ENCODE assay signal across 25 cellular contexts in the genomic region with DNA sequence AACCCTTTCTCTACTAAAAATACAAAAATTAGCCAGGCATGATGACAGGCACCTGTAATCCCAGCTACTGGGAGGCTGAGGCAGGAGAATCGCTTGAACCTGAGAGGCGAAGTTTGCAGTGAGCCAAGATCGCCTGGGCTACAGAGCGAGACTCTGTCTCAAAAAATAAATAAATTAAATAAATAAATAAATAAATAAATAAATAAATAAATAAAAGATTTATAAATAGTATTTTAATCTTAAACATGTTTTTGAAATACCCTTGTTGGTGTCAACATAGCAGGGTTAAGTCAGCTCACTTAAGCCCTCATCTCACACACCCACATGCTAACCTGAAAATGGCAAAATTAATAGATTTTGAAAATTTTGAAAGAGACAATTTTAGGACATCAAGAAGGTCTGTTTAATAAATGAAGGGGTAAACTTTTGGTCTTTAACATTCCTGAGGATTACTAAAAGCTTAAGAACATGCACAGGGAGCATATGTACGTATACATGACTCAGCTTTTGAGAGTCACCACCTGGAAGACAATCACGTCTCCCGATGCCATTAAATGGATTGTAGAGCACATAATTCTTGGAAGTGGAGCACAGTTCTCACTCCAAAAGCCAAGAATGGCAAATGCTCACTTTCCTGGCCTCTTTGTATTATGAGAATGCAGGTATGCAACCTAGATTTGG.
DNase-seq lines count a peak whose midpoint lies in the region; ATAC-seq and TF ChIP-seq lines count a peak whose summit lies in the region.
"Had no signal": no experiment of that assay in that cellular context is flagged by ENCODE, and none has a peak within 500 bp of the region (broad histone marks: within the 10 kb centered on the region; RNA-seq: fewer than 3 reads in every experiment).

No MANE protein-coding gene starts in this region.

- H3K9me3 Mint-ChIP-seq in HFFc6: no peaks in the 10 kb centered on the region
- no peaks in the 10 kb centered on the region for H3K9me3 Mint-ChIP-seq in activated naive CD4-positive, alpha-beta T cell treated with anti-CD3 and anti-CD28 coated beads, Interleukin-2, amount 10 ng/mL, durations not matched to agents 7 days and 5 days
- H3K9me3 Mint-ChIP-seq in naive thymus-derived CD4-positive, alpha-beta T cell: peaks cover 0 to 10% (median 2%) of the 10 kb centered on the region in 11 donors
- H3K9me3 Mint-ChIP-seq: T-helper 2 cell treated with Interferon-gamma antibody and Interleukin-4, amounts not matched to agents 5 μg/mL and 100 μg/mL, for 36 hours had no signal

- no peaks in the 10 kb centered on the region for H3K4me1 ChIP-seq in naive thymus-derived CD4-positive, alpha-beta T cell (ENCODE audit: control insufficient read depth in 2 of 2, insufficient read depth in 2 of 2, low read length in 2 of 2)
- H3K4me1 ChIP-seq: heart left ventricle, left lung, Peyer's patch, spleen had no signal

- no peak overlapping the region for H3K4me3 Mint-ChIP-seq in HFFc6
- H3K4me3 Mint-ChIP-seq in activated naive CD4-positive, alpha-beta T cell treated with anti-CD3 and anti-CD28 coated beads, Interleukin-2, amount 10 ng/mL, durations not matched to agents 7 days and 5 days: no peak overlapping the region
- no peak overlapping the region for H3K4me3 Mint-ChIP-seq in naive thymus-derived CD4-positive, alpha-beta T cell
- H3K4me3 Mint-ChIP-seq: CD4-positive, alpha-beta memory T cell; neural crest cell; T-helper 2 cell treated with Interferon-gamma antibody and Interleukin-4, amounts not matched to agents 5 μg/mL and 100 μg/mL, for 36 hours had no signal

- H3K27me3 Mint-ChIP-seq in HFFc6 (ENCODE audit: insufficient read depth): no peaks in the 10 kb centered on the region
- no peaks in the 10 kb centered on the region for H3K27me3 Mint-ChIP-seq in activated naive CD4-positive, alpha-beta T cell treated with anti-CD3 and anti-CD28 coated beads, Interleukin-2, amount 10 ng/mL, durations not matched to agents 7 days and 5 days
- no peaks in the 10 kb centered on the region for H3K27me3 Mint-ChIP-seq in naive thymus-derived CD4-positive, alpha-beta T cell
- H3K27me3 Mint-ChIP-seq: CD4-positive, alpha-beta memory T cell had no signal

- H3K4me1 Mint-ChIP-seq in HFFc6 (ENCODE audit: low read depth): peaks cover 41% of the 10 kb centered on the region
- no peaks in the 10 kb centered on the region for H3K4me1 Mint-ChIP-seq in activated naive CD4-positive, alpha-beta T cell treated with anti-CD3 and anti-CD28 coated beads, Interleukin-2, amount 10 ng/mL, durations not matched to agents 7 days and 5 days
- H3K4me1 Mint-ChIP-seq in naive thymus-derived CD4-positive, alpha-beta T cell: peaks cover 0 to 22% (median 0%) of the 10 kb centered on the region in 7 donors

- H3K36me3 ChIP-seq in naive thymus-derived CD4-positive, alpha-beta T cell (ENCODE audit: control insufficient read depth in 2 of 3, insufficient read depth in 3 of 3, low read length in 3 of 3): no peaks in the 10 kb centered on the region
- H3K36me3 ChIP-seq: esophagus muscularis mucosa, heart left ventricle, left lung, Peyer's patch, spleen had no signal

- H3K36me3 Mint-ChIP-seq in HFFc6 (ENCODE audit: low read depth): no peaks in the 10 kb centered on the region
- H3K36me3 Mint-ChIP-seq in activated naive CD4-positive, alpha-beta T cell treated with anti-CD3 and anti-CD28 coated beads, Interleukin-2, amount 10 ng/mL, durations not matched to agents 7 days and 5 days: no peaks in the 10 kb centered on the region
- peaks cover 4 to 63% (median 52%) of the 10 kb centered on the region in 5 donors for H3K36me3 Mint-ChIP-seq in naive thymus-derived CD4-positive, alpha-beta T cell

- 0 out of 2 replicates have a peak overlapping the region, but pooled peaks have one; percentile 29 for H3K27ac Mint-ChIP-seq in HFFc6
- H3K27ac Mint-ChIP-seq in activated naive CD4-positive, alpha-beta T cell treated with anti-CD3 and anti-CD28 coated beads, Interleukin-2, amount 10 ng/mL, durations not matched to agents 7 days and 5 days: no peak overlapping the region
- no peak overlapping the region for H3K27ac Mint-ChIP-seq in naive thymus-derived CD4-positive, alpha-beta T cell
- H3K27ac Mint-ChIP-seq: CD4-positive, alpha-beta memory T cell; T-helper 2 cell treated with Interferon-gamma antibody and Interleukin-4, amounts not matched to agents 5 μg/mL and 100 μg/mL, for 36 hours had no signal

- ATAC-seq in naive thymus-derived CD4-positive, alpha-beta T cell: no peak
- ATAC-seq: heart left ventricle, left lung had no signal

- POLR2A ChIA-PET in naive thymus-derived CD4-positive, alpha-beta T cell (lab: Charles Lee): no interaction called here

- no peak for TF ChIP-seq CTCF in AG10803 (conservative IDR thresholded peaks at IDR 0.05; ENCODE audit: low read length)
- no peak for TF ChIP-seq CTCF in HFFc6 (IDR thresholded peaks at IDR 0.05)
- no peak for TF ChIP-seq CTCF in astrocyte of the cerebellum (IDR thresholded peaks at IDR 0.05; ENCODE audit: low read depth, low read length, missing control alignments)

- DNase-seq in AG10803 (ENCODE audit: low read depth): peak; percentile 15
- DNase-seq in HFFc6: peak; percentile 8
- DNase-seq in astrocyte of the cerebellum (ENCODE audit: low read depth): peak; percentile 5
- DNase-seq in glomerular visceral epithelial cell (ENCODE audit: extremely low spot score): peak; percentile 16
- no peak for DNase-seq in NCI-H510A (lab: John Stamatoyannopoulos, UW)
- no peak for DNase-seq in activated naive CD4-positive, alpha-beta T cell treated with anti-CD3 and anti-CD28 coated beads, Interleukin-2, amount 10 ng/mL, durations not matched to agents 7 days and 5 days
- no peak for DNase-seq in DMS53 treated with DMSO at 0.1 percent for 48 hours (lab: John Stamatoyannopoulos, UW; ENCODE audit: unreplicated experiment)
- DNase-seq in naive thymus-derived CD4-positive, alpha-beta T cell: no peak
- DNase-seq: activated CD4-positive, alpha-beta T cell treated with anti-CD3 and anti-CD28 coated beads, Interleukin-2, amount 50 U/mL, for 48 hours; CD4-positive, alpha-beta memory T cell; DMS79 treated with DMSO at 0.1 percent for 48 hours; heart left ventricle; Karpas-422; left lung; NCI-H1092; NCI-H2029 treated with DMSO at 0.1 percent for 48 hours; NCI-H446; NK-92 treated with Interleukin-12 subunit alpha and Interleukin-12 subunit beta, amount 100 ng/mL, for 24 hours; Peyer's patch; spleen; stimulated activated CD4-positive, alpha-beta T cell treated with anti-CD3 and anti-CD28 coated beads, Interleukin-4, amount 100 ng/mL, for 24 hours had no signal

- H3K9me3 ChIP-seq in naive thymus-derived CD4-positive, alpha-beta T cell (ENCODE audit: control insufficient read depth in 2 of 3, low read length in 3 of 3): no peaks in the 10 kb centered on the region
- H3K9me3 ChIP-seq: esophagus muscularis mucosa, heart left ventricle, left lung, Peyer's patch, spleen had no signal

- in situ Hi-C loops in astrocyte of the cerebellum (cut with HindIII; ENCODE audit: low sequenced_read_pairs): no loop called here

- no peaks in the 10 kb centered on the region for H3K27me3 ChIP-seq in naive thymus-derived CD4-positive, alpha-beta T cell (ENCODE audit: control insufficient read depth in 2 of 2, insufficient read depth in 2 of 2, low read length in 2 of 2)
- H3K27me3 ChIP-seq: esophagus muscularis mucosa, heart left ventricle, left lung, Peyer's patch, spleen had no signal

- CTCF ChIA-PET in activated naive CD4-positive, alpha-beta T cell treated with anti-CD3 and anti-CD28 coated beads, Interleukin-2, amount 10 ng/mL, durations not matched to agents 7 days and 5 days (lab: Charles Lee): no interaction called here
- CTCF ChIA-PET in naive thymus-derived CD4-positive, alpha-beta T cell (lab: Charles Lee): interaction anchor here (0.6 kb wide), 1 partner anchor 9 kb away, joined by 3 read pairs; no protein-coding TSS in a partner anchor

- H3K27ac ChIP-seq in naive thymus-derived CD4-positive, alpha-beta T cell (ENCODE audit: low read depth, low read length): no peak overlapping the region
- H3K27ac ChIP-seq: esophagus muscularis mucosa, heart left ventricle, left lung, Peyer's patch, SK-N-MC, spleen had no signal

- H3K4me3 ChIP-seq in AG10803 (ENCODE audit: low read length): no peak overlapping the region
- H3K4me3 ChIP-seq in astrocyte of the cerebellum (ENCODE audit: low read depth, low read length): no peak overlapping the region
- no peak overlapping the region for H3K4me3 ChIP-seq in naive thymus-derived CD4-positive, alpha-beta T cell (ENCODE audit: low read length)
- H3K4me3 ChIP-seq: esophagus muscularis mucosa, heart left ventricle, left lung, Peyer's patch, SK-N-MC, spleen had no signal

- intact Hi-C loops in naive thymus-derived CD4-positive, alpha-beta T cell (cut with micrococcal nuclease): no loop called here

Comparison
In these comparisons a context has a peak if more than half of its experiments do, and no peak if none do; other contexts are left out.
1. DNase-seq: peak in AG10803 (single experiment), HFFc6 (single experiment), astrocyte of the cerebellum (single experiment) and glomerular visceral epithelial cell (single experiment); none in NCI-H510A (single experiment), activated naive CD4-positive, alpha-beta T cell treated with anti-CD3 and anti-CD28 coated beads, Interleukin-2, amount 10 ng/mL, durations not matched to agents 7 days and 5 days (single experiment), DMS53 treated with DMSO at 0.1 percent for 48 hours (single experiment) and naive thymus-derived CD4-positive, alpha-beta T cell (0 of 9).